In the genomic region with DNA sequence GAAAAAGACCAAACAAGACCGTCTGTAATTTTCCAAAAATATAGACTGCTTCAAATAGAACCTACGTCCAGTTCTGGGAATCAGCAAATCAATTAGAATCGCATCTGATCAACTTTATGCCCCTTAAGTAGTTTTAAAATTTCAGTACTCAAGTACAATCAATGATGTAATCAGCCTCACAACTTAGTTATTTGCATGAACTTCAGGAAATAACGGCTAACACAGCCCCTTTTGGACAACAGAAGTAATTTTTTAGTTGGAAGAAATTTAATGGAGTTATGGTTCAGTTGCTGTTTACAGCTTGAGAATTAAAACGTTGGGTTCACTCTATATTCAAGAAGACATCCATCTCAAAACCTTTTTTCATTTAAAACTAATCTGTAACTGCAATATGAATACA, we compare ENCODE assay signal across 8 cellular contexts. TPM values are rescaled to one million over a fixed set of nuclear protein-coding genes. Genes with fewer than 3 reads are reported as not detected.
DNase-seq lines count a peak whose midpoint lies in the region; ATAC-seq, FAIRE-seq and TF ChIP-seq lines count a peak whose summit lies in the region.

No MANE protein-coding gene starts in this region.

- H3K9me3 Mint-ChIP-seq in naive B cell, result no peaks in the 10 kb centered on the region

- peaks cover 34 to 66% (median 57%) of the 10 kb centered on the region in 3 donors for H3K4me1 Mint-ChIP-seq in naive B cell

- H3K27me3 Mint-ChIP-seq in naive B cell, result no peaks in the 10 kb centered on the region

- no peaks in the 10 kb centered on the region for H3K27me3 ChIP-seq in dorsolateral prefrontal cortex

- no peaks in the 10 kb centered on the region for H3K36me3 Mint-ChIP-seq in naive B cell

- peak overlapping the region; percentile 85 to 94 (median 92) for H3K27ac Mint-ChIP-seq in naive B cell

- no peak for FAIRE-seq in GM19239 (lab: Jason Lieb, UNC)

- intact Hi-C loops in dorsolateral prefrontal cortex (cut with DNase I), result loop anchor here in 1 of 2 donors (10.0 kb wide), 1 partner anchor 570 kb away; a partner anchor contains a TSS

- DNase-seq in GM12865 (ENCODE audit: low read depth) (peak; percentile 42), OCI-M1 (lab: John Stamatoyannopoulos, UW) (peak; percentile 72), dorsolateral prefrontal cortex (no peak), naive B cell (peak; percentile 37), NCI-H1436 treated with DMSO at 0.1 percent for 48 hours (lab: John Stamatoyannopoulos, UW) (no peak), NCI-H1930 (lab: John Stamatoyannopoulos, UW) (no peak), GM19239 (ENCODE audit: insufficient read length, low spot score) (no peak)

- peak; percentile 11 to 13 for ATAC-seq in naive B cell (ENCODE audit: low read depth in 2 of 2)
- no peak for ATAC-seq in HG03432 (IDR thresholded peaks at IDR 0.05; ENCODE audit: unreplicated experiment)

- TF ChIP-seq CTCF in GM12865 (IDR thresholded peaks at IDR 0.05; ENCODE audit: insufficient read depth, low read depth, low read length, missing control alignments), result no peak
- TF ChIP-seq CTCF in dorsolateral prefrontal cortex (IDR thresholded peaks at IDR 0.05 in 54 of 56, conservative IDR thresholded peaks at IDR 0.05 in 2 of 56; ENCODE audit: low read depth in 1 of 56, partially characterized antibody in 56 of 56), result peak in 1 of 56 donors; percentile 21

- peak overlapping the region; percentile 87 to 95 (median 90) for H3K4me3 Mint-ChIP-seq in naive B cell

- H3K4me3 ChIP-seq in GM12865 (ENCODE audit: low read depth, low read length) (peak overlapping the region; percentile 99), dorsolateral prefrontal cortex (peak overlapping the region; percentile 38 to 93 (median 83))

- H3K27ac ChIP-seq in dorsolateral prefrontal cortex, result peak overlapping the region in 55 of 59 donors; percentile 2 to 100 (median 93)

RNA-seq across cellular contexts. Expression of a gene that starts 1.1 kb away (rescaled TPM):
- 100 to 1,000 TPM in 4 of 120 experiments, 10 to 100 TPM in 116; 59.3 to 107 (median 81.7) TPM for total RNA-seq in dorsolateral prefrontal cortex
- 100 to 1,000 TPM; 119 to 235 (median 190) TPM for polyA plus RNA-seq in naive B cell (ENCODE audit: low read depth in 6 of 6)

Comparison
In these comparisons a context has a peak if more than half of its experiments do, and no peak if none do; other contexts are left out.
1. DNase-seq: peak in GM12865 (single experiment), OCI-M1 (single experiment) and naive B cell (single experiment); none in dorsolateral prefrontal cortex (0 of 10), NCI-H1436 treated with DMSO at 0.1 percent for 48 hours (single experiment), NCI-H1930 (0 of 2) and GM19239 (single experiment).